Comparison of ENCODE assay signal across 1 cellular context in the genomic region with DNA sequence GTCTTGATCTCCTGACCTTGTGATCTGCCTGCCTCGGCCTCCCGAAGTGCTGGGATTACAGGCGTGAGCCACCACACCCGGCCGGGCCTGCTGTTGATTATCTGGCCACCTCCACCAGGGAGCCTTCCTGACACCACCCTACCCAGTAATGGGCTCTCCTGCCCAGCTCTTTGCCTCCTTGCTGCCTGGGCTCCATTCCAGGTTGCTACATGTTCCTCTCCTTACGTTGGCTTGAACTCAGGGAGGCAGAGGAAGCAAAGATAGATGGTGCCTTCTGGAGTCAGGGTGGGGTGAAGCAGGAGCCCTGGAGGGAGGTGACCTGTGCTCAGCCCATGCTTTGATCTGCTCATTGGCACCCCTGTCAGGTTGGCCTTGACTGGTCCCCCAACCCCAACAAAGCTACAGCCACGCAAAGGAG.
TF ChIP-seq lines count a peak whose summit lies in the region.

No MANE protein-coding gene starts in this region.

TF ChIP-seq in GM23338, 12 proteins besides CTCF, POLR2A, EP300 and RAD21 (continued from another document):
- no peak for TF ChIP-seq ZNF462 (CRISPR knock-in tag; IDR thresholded peaks at IDR 0.05)
- TF ChIP-seq CREB1 (CRISPR knock-in tag; IDR thresholded peaks at IDR 0.05; ENCODE audit: low read depth), result no peak
- TF ChIP-seq, protein P1, sequence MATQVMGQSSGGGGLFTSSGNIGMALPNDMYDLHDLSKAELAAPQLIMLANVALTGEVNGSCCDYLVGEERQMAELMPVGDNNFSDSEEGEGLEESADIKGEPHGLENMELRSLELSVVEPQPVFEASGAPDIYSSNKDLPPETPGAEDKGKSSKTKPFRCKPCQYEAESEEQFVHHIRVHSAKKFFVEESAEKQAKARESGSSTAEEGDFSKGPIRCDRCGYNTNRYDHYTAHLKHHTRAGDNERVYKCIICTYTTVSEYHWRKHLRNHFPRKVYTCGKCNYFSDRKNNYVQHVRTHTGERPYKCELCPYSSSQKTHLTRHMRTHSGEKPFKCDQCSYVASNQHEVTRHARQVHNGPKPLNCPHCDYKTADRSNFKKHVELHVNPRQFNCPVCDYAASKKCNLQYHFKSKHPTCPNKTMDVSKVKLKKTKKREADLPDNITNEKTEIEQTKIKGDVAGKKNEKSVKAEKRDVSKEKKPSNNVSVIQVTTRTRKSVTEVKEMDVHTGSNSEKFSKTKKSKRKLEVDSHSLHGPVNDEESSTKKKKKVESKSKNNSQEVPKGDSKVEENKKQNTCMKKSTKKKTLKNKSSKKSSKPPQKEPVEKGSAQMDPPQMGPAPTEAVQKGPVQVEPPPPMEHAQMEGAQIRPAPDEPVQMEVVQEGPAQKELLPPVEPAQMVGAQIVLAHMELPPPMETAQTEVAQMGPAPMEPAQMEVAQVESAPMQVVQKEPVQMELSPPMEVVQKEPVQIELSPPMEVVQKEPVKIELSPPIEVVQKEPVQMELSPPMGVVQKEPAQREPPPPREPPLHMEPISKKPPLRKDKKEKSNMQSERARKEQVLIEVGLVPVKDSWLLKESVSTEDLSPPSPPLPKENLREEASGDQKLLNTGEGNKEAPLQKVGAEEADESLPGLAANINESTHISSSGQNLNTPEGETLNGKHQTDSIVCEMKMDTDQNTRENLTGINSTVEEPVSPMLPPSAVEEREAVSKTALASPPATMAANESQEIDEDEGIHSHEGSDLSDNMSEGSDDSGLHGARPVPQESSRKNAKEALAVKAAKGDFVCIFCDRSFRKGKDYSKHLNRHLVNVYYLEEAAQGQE (IDR thresholded peaks at IDR 0.05; ENCODE audit: unreplicated experiment), result no peak
